8 cellular contexts compared by ENCODE assay signal in the genomic region with DNA sequence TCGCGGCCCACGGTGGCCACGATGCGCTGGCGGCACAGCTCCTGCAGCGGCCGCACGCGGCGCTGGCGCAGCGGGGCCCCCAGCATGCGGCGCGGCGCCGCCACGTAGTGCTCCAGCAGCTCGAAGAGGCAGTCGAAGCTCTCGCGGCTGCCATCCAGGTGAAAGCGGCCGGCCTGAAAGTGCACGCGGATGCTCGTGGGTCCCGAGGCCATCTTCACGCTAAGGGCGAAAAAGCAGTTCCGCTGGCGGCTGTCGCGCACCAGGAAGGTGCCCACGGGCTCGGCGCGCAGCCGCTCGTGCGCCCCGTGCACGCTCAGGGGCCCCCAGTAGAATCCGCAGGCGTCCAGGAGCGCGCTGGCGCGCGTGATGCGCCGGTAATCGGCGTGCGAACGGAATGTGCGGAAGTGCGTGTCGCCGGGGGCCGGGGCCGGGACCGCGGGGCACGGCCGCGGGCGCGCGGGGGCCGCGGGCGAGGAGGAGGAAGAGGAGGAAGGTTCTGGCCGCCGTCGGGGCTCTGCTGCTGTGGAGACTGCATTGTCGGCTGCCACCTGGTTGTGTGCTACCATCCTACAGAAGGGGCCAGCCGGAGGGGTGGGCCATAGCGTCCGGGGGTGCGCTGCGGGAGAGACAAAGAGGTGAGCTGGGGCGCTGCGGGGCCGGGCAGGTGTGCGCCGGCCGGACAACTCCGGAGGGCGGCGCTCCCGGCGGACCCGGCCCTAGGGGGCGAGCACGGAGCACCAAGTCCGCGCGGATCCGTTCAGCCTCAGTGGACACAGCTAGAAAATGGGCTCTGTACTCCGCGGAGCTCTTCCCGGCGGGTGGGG. TPM values are rescaled to one million over a fixed set of nuclear protein-coding genes. Genes with fewer than 3 reads are reported as not detected.
DNase-seq lines count a peak whose midpoint lies in the region; ATAC-seq and TF ChIP-seq lines count a peak whose summit lies in the region.

No MANE protein-coding gene starts in this region.

- in situ Hi-C loops in mammary epithelial cell (cut with MboI; ENCODE audit: low sequenced_read_pairs in 2 of 2): loop anchor here in 1 of 2 donors (5.0 kb wide), 1 partner anchor 293 kb away; no protein-coding TSS in a partner anchor

- peak overlapping the region; percentile 94 for H3K4me2 ChIP-seq in mammary epithelial cell (ENCODE audit: insufficient read depth, low read depth, low read length)

- H2AFZ ChIP-seq in mammary epithelial cell (ENCODE audit: low read depth, low read length): peak overlapping the region; percentile 67

- no TSS peak for BruUV-seq in mammary epithelial cell (replicated peaks; lab: Mats Ljungman, UMichigan)

- DNase-seq in SHP77 (lab: John Stamatoyannopoulos, UW) (peak; percentile 27 to 43), SHP77 treated with DMSO at 0.1 percent for 48 hours (lab: John Stamatoyannopoulos, UW) (no peak), T-helper 9 cell (peak; percentile 56), mammary epithelial cell (peak; percentile 45), left colon (peak; percentile 48 to 65), GF-D8 (lab: John Stamatoyannopoulos, UW) (no peak)
- DNase-seq in stimulated activated CD8-positive, alpha-beta memory T cell treated with anti-CD3 and anti-CD28 coated beads, Interleukin-2, amount 100 ng/mL, for 1 hour (ENCODE audit: low read depth in 2 of 2): peak; percentile 40 to 43

- no peak overlapping the region for H3K9ac ChIP-seq in mammary epithelial cell (ENCODE audit: insufficient read depth, low read length)

- H3K79me2 ChIP-seq in mammary epithelial cell (ENCODE audit: insufficient read depth, low read length): peaks cover 22% of the 10 kb centered on the region

- H4K20me1 ChIP-seq in mammary epithelial cell (ENCODE audit: insufficient read depth, low read length): no peaks in the 10 kb centered on the region

- H3K9me3 ChIP-seq in mammary epithelial cell (replicated peaks; ENCODE audit: insufficient read depth, low read length): no peaks in the 10 kb centered on the region

- peaks cover 23% of the 10 kb centered on the region for H3K4me1 ChIP-seq in mammary epithelial cell (ENCODE audit: insufficient read depth, low read length)

- H3K27me3 ChIP-seq in mammary epithelial cell (ENCODE audit: insufficient read depth, low read length): no peaks in the 10 kb centered on the region

- H3K4me3 ChIP-seq in mammary epithelial cell (replicated peaks in 1 of 3; ENCODE audit: insufficient read depth in 1 of 3, low read depth in 2 of 3, low read length in 3 of 3): peak overlapping the region; percentile 68 to 80 (median 79)

- peak; percentile 27 for ATAC-seq in HG03439 (IDR thresholded peaks at IDR 0.05; ENCODE audit: unreplicated experiment)
- ATAC-seq in left colon: peak; percentile 25

- intact Hi-C loops in mammary epithelial cell (cut with micrococcal nuclease): loop anchor here (1.0 to 5.0 kb wide), 4 partner anchors 54 to 122 kb away; no protein-coding TSS in a partner anchor
- intact Hi-C loops in left colon (cut with DNase I, micrococcal nuclease): loop anchor here (5.0 to 10.0 kb wide), 2 partner anchors 97 to 280 kb away; no protein-coding TSS in a partner anchor

- TF ChIP-seq CTCF in mammary epithelial cell (conservative IDR thresholded peaks at IDR 0.05 in 1 of 2, IDR thresholded peaks at IDR 0.05 in 1 of 2; ENCODE audit: extremely low read depth in 1 of 2, insufficient read depth in 1 of 2, low read depth in 1 of 2, low read length in 2 of 2): no peak

- WGBS in mammary epithelial cell (ENCODE audit: low coverage, missing lambda C conversion rate): 6% methylated on average over 28 of the region's 105 CpGs

- no peak overlapping the region for H3K27ac ChIP-seq in mammary epithelial cell (ENCODE audit: insufficient read depth, low read depth, low read length)

- CTCF ChIA-PET in mammary epithelial cell (lab: Charles Lee; ENCODE audit: low non-redundant PET): interaction anchor here (0.6 to 1.2 kb wide), 11 partner anchors 13 to 406 kb away, joined by 3 to 4 read pairs (median 3); no protein-coding TSS in a partner anchor

- dilution Hi-C loops in mammary epithelial cell (cut with HindIII; ENCODE audit: low sequenced_read_pairs): loop anchor here (5.0 kb wide), 1 partner anchor 42 kb away; no protein-coding TSS in a partner anchor

- no peaks in the 10 kb centered on the region for H3K36me3 ChIP-seq in mammary epithelial cell (ENCODE audit: insufficient read depth, low read length)

RNA-seq across cellular contexts. Expression of gene SOCS1, which starts 0.9 kb away (rescaled TPM):
- total RNA-seq in mammary epithelial cell (1 to 10 TPM; 2.0 to 7.9 TPM), left colon (1 to 10 TPM; 4.7 to 4.9 TPM)
- polyA plus RNA-seq in mammary epithelial cell: 3.5 TPM
- polyA minus RNA-seq in mammary epithelial cell: 1.4 TPM

RNA-seq across cellular contexts. Expression of gene TNP2, which starts 14.0 kb away (rescaled TPM):
- total RNA-seq in mammary epithelial cell: not detected
- polyA plus RNA-seq in mammary epithelial cell: not detected
- polyA minus RNA-seq in mammary epithelial cell: not detected
- total RNA-seq in left colon: not detected

RNA-seq across cellular contexts. Expression of gene PRM3, which starts 18.3 kb away (rescaled TPM):
- not detected for total RNA-seq in mammary epithelial cell
- not detected for polyA plus RNA-seq in mammary epithelial cell
- polyA minus RNA-seq in mammary epithelial cell: not detected
- total RNA-seq in left colon: not detected

RNA-seq across cellular contexts. Expression of gene PRM2, which starts 21.2 kb away (rescaled TPM):
- total RNA-seq in mammary epithelial cell (not detected), left colon (not detected)
- not detected for polyA plus RNA-seq in mammary epithelial cell
- not detected for polyA minus RNA-seq in mammary epithelial cell

RNA-seq across cellular contexts. Expression of gene PRM1, which starts 26.0 kb away (rescaled TPM):
- total RNA-seq in mammary epithelial cell: not detected
- polyA plus RNA-seq in mammary epithelial cell: not detected
- polyA minus RNA-seq in mammary epithelial cell: not detected
- not detected for total RNA-seq in left colon

Comparison
In these comparisons a context has a peak if more than half of its experiments do, and no peak if none do; other contexts are left out.
1. DNase-seq: peak in SHP77 (2 of 2), T-helper 9 cell (single experiment), mammary epithelial cell (single experiment), left colon (2 of 2) and stimulated activated CD8-positive, alpha-beta memory T cell treated with anti-CD3 and anti-CD28 coated beads, Interleukin-2, amount 100 ng/mL, for 1 hour (2 of 2); none in SHP77 treated with DMSO at 0.1 percent for 48 hours (single experiment) and GF-D8 (single experiment).